Comparison of ENCODE assay signal across 20 cellular contexts in the genomic region with DNA sequence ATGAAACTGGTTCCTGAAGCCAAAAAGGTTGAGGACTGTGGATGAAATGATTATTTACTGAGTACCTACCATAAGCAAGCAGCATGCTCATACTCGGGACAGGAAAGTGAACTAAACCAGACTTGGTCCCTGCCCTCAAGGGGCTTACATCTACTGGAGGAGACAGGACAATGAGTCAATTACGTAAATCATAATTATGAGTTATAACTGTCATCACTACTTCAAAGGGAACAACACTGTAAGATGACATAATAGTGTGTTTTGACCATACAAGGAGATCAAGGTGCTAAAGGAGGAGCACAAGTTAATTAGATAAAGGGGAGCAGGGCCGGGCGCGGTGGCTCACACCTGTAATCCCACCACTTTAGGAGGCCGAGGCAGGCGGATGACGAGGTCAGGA. TPM values are rescaled to one million over a fixed set of nuclear protein-coding genes. Genes with fewer than 3 reads are reported as not detected.
DNase-seq lines count a peak whose midpoint lies in the region; ATAC-seq and TF ChIP-seq lines count a peak whose summit lies in the region.
"Had no signal": no experiment of that assay in that cellular context is flagged by ENCODE, and none has a peak within 500 bp of the region (broad histone marks: within the 10 kb centered on the region; RNA-seq: fewer than 3 reads in every experiment).

No MANE protein-coding gene starts in this region.

- no peaks in the 10 kb centered on the region for H3K27me3 Mint-ChIP-seq in activated naive CD4-positive, alpha-beta T cell treated with anti-CD3 and anti-CD28 coated beads, Interleukin-2, amount 50 U/mL, for 24 hours
- H3K27me3 Mint-ChIP-seq in activated naive CD4-positive, alpha-beta T cell treated with anti-CD3 and anti-CD28 coated beads, Interleukin-2, amount 10 ng/mL, durations not matched to agents 7 days and 5 days = peaks cover 3% of the 10 kb centered on the region
- peaks cover 11% of the 10 kb centered on the region for H3K27me3 Mint-ChIP-seq in brain
- peaks cover 0 to 7% of the 10 kb centered on the region in 2 donors for H3K27me3 Mint-ChIP-seq in natural killer cell treated with Interleukin-12 subunit alpha and Interleukin-12 subunit beta and Interleukin-15 and Interleukin-18, amount 100 ng/mL, for 72 hours

- H3K4me1 ChIP-seq in foreskin keratinocyte = peaks cover 4% of the 10 kb centered on the region
- H3K4me1 ChIP-seq: SJCRH30 had no signal

- no peak for ATAC-seq in natural killer cell treated with Interleukin-12 subunit alpha and Interleukin-12 subunit beta and Interleukin-15 and Interleukin-18, amount 100 ng/mL, for 72 hours
- ATAC-seq in GM19395 (IDR thresholded peaks at IDR 0.05; ENCODE audit: unreplicated experiment) (no peak), foreskin keratinocyte (no peak), GM21528 (IDR thresholded peaks at IDR 0.05; ENCODE audit: low FRiP score, unreplicated experiment) (no peak)
- ATAC-seq: GM12878 had no signal

- H3K27ac Mint-ChIP-seq in activated naive CD4-positive, alpha-beta T cell treated with anti-CD3 and anti-CD28 coated beads, Interleukin-2, amount 50 U/mL, for 24 hours = peak overlapping the region; percentile 35
- no peak overlapping the region for H3K27ac Mint-ChIP-seq in activated naive CD4-positive, alpha-beta T cell treated with anti-CD3 and anti-CD28 coated beads, Interleukin-2, amount 10 ng/mL, durations not matched to agents 7 days and 5 days
- H3K27ac Mint-ChIP-seq in brain = peak overlapping the region in 4 of 5 experiments; percentile 55 to 82 (median 78)
- peak overlapping the region in 1 of 2 donors; percentile 15 for H3K27ac Mint-ChIP-seq in natural killer cell treated with Interleukin-12 subunit alpha and Interleukin-12 subunit beta and Interleukin-15 and Interleukin-18, amount 100 ng/mL, for 72 hours
- H3K27ac Mint-ChIP-seq: CD14-positive monocyte had no signal

- CTCF ChIA-PET in activated naive CD4-positive, alpha-beta T cell treated with anti-CD3 and anti-CD28 coated beads, Interleukin-2, amount 10 ng/mL, durations not matched to agents 7 days and 5 days (lab: Charles Lee) = no interaction called here

- DNase-seq in activated naive CD4-positive, alpha-beta T cell treated with anti-CD3 and anti-CD28 coated beads, Interleukin-2, amount 10 ng/mL, durations not matched to agents 7 days and 5 days = no peak
- DNase-seq in natural killer cell treated with Interleukin-12 subunit alpha and Interleukin-12 subunit beta and Interleukin-15 and Interleukin-18, amount 100 ng/mL, for 72 hours (ENCODE audit: low spot score) = no peak
- DNase-seq in GM19240 (ENCODE audit: insufficient read length, low spot score) (no peak), foreskin keratinocyte (no peak)
- DNase-seq: AML-193, DMS153, Karpas-422, NCI-H1048, NCI-H1436 treated with DMSO at 0.1 percent for 48 hours, NCI-H2029, NCI-H526, PC-9, SJCRH30 had no signal

- no peaks in the 10 kb centered on the region for H3K9me3 Mint-ChIP-seq in activated naive CD4-positive, alpha-beta T cell treated with anti-CD3 and anti-CD28 coated beads, Interleukin-2, amount 50 U/mL, for 24 hours
- H3K9me3 Mint-ChIP-seq in activated naive CD4-positive, alpha-beta T cell treated with anti-CD3 and anti-CD28 coated beads, Interleukin-2, amount 10 ng/mL, durations not matched to agents 7 days and 5 days = no peaks in the 10 kb centered on the region
- peaks cover 0 to 12% (median 0%) of the 10 kb centered on the region in 5 experiments for H3K9me3 Mint-ChIP-seq in brain
- H3K9me3 Mint-ChIP-seq in natural killer cell treated with Interleukin-12 subunit alpha and Interleukin-12 subunit beta and Interleukin-15 and Interleukin-18, amount 100 ng/mL, for 72 hours = no peaks in the 10 kb centered on the region
- H3K9me3 Mint-ChIP-seq: CD14-positive monocyte had no signal

- H3K4me3 Mint-ChIP-seq in activated naive CD4-positive, alpha-beta T cell treated with anti-CD3 and anti-CD28 coated beads, Interleukin-2, amount 50 U/mL, for 24 hours = peak overlapping the region; percentile 1
- H3K4me3 Mint-ChIP-seq in activated naive CD4-positive, alpha-beta T cell treated with anti-CD3 and anti-CD28 coated beads, Interleukin-2, amount 10 ng/mL, durations not matched to agents 7 days and 5 days = no peak overlapping the region
- H3K4me3 Mint-ChIP-seq in brain = peak overlapping the region; percentile 4 to 83 (median 54)
- H3K4me3 Mint-ChIP-seq in natural killer cell treated with Interleukin-12 subunit alpha and Interleukin-12 subunit beta and Interleukin-15 and Interleukin-18, amount 100 ng/mL, for 72 hours = peak overlapping the region; percentile 22
- H3K4me3 Mint-ChIP-seq: CD14-positive monocyte had no signal

- no peaks in the 10 kb centered on the region for H3K36me3 Mint-ChIP-seq in activated naive CD4-positive, alpha-beta T cell treated with anti-CD3 and anti-CD28 coated beads, Interleukin-2, amount 50 U/mL, for 24 hours
- no peaks in the 10 kb centered on the region for H3K36me3 Mint-ChIP-seq in activated naive CD4-positive, alpha-beta T cell treated with anti-CD3 and anti-CD28 coated beads, Interleukin-2, amount 10 ng/mL, durations not matched to agents 7 days and 5 days
- peaks cover 14% of the 10 kb centered on the region for H3K36me3 Mint-ChIP-seq in brain
- no peaks in the 10 kb centered on the region for H3K36me3 Mint-ChIP-seq in natural killer cell treated with Interleukin-12 subunit alpha and Interleukin-12 subunit beta and Interleukin-15 and Interleukin-18, amount 100 ng/mL, for 72 hours
- H3K36me3 Mint-ChIP-seq: CD14-positive monocyte had no signal

- no peak overlapping the region for H3K27ac ChIP-seq in foreskin keratinocyte
- H3K27ac ChIP-seq: 22Rv1, PC-9, SJCRH30 had no signal

- no peak for TF ChIP-seq CTCF in brain (conservative IDR thresholded peaks at IDR 0.05)
- TF ChIP-seq CTCF in foreskin keratinocyte (conservative IDR thresholded peaks at IDR 0.05) = no peak

- H3K27me3 ChIP-seq in foreskin keratinocyte = no peaks in the 10 kb centered on the region
- H3K27me3 ChIP-seq: SJCRH30 had no signal

- H3K4me1 Mint-ChIP-seq in activated naive CD4-positive, alpha-beta T cell treated with anti-CD3 and anti-CD28 coated beads, Interleukin-2, amount 50 U/mL, for 24 hours = peaks cover 15% of the 10 kb centered on the region
- H3K4me1 Mint-ChIP-seq in activated naive CD4-positive, alpha-beta T cell treated with anti-CD3 and anti-CD28 coated beads, Interleukin-2, amount 10 ng/mL, durations not matched to agents 7 days and 5 days = peaks cover 27% of the 10 kb centered on the region
- H3K4me1 Mint-ChIP-seq in brain = peaks cover 31% of the 10 kb centered on the region
- peaks cover 0 to 12% of the 10 kb centered on the region in 2 donors for H3K4me1 Mint-ChIP-seq in natural killer cell treated with Interleukin-12 subunit alpha and Interleukin-12 subunit beta and Interleukin-15 and Interleukin-18, amount 100 ng/mL, for 72 hours (ENCODE audit: low read depth in 2 of 2)

RNA-seq across cellular contexts. Expression of a gene that starts 2.5 kb away (rescaled TPM):
- polyA plus RNA-seq in brain (ENCODE audit: insufficient read depth, low read depth, low replicate concordance) (2.1 TPM), foreskin keratinocyte (0.22 and 0.27 TPM in 2 replicates)
- total RNA-seq in natural killer cell treated with Interleukin-12 subunit alpha and Interleukin-12 subunit beta and Interleukin-15 and Interleukin-18, amount 100 ng/mL, for 72 hours = under 1 TPM in 1 of 2 donors, not detected in 1; 0.59 TPM
- 0.46 and 1.5 TPM in 2 replicates for total RNA-seq in foreskin keratinocyte
- polyA plus RNA-seq: CD14-positive monocyte had no signal

RNA-seq across cellular contexts. Expression of a gene that starts 2.7 kb away (rescaled TPM):
- 57.4 TPM for polyA plus RNA-seq in brain (ENCODE audit: insufficient read depth, low read depth, low replicate concordance)
- total RNA-seq in natural killer cell treated with Interleukin-12 subunit alpha and Interleukin-12 subunit beta and Interleukin-15 and Interleukin-18, amount 100 ng/mL, for 72 hours = 10 to 100 TPM in 1 of 2 donors, 1 to 10 TPM in 1; 8.7 to 12.4 TPM
- total RNA-seq in foreskin keratinocyte = 26.9 and 34.9 TPM in 2 replicates
- 50.8 and 52.4 TPM in 2 replicates for polyA plus RNA-seq in foreskin keratinocyte

RNA-seq across cellular contexts. Expression of a gene that starts 28.0 kb away (rescaled TPM):
- polyA plus RNA-seq in brain (ENCODE audit: insufficient read depth, low read depth, low replicate concordance) (72.7 TPM), foreskin keratinocyte (107 and 127 TPM in 2 replicates)
- total RNA-seq in natural killer cell treated with Interleukin-12 subunit alpha and Interleukin-12 subunit beta and Interleukin-15 and Interleukin-18, amount 100 ng/mL, for 72 hours = 100 to 1,000 TPM; 109 to 153 TPM
- total RNA-seq in foreskin keratinocyte = 81.5 and 83.3 TPM in 2 replicates

RNA-seq across cellular contexts. Expression of a gene that starts 47.0 kb away (rescaled TPM):
- polyA plus RNA-seq in brain (ENCODE audit: insufficient read depth, low read depth, low replicate concordance) = 45.7 TPM
- 10 to 100 TPM; 53.6 to 62.3 TPM for total RNA-seq in natural killer cell treated with Interleukin-12 subunit alpha and Interleukin-12 subunit beta and Interleukin-15 and Interleukin-18, amount 100 ng/mL, for 72 hours
- total RNA-seq in foreskin keratinocyte = 52.3 and 55.9 TPM in 2 replicates
- polyA plus RNA-seq in foreskin keratinocyte = 30.6 and 32.4 TPM in 2 replicates

RNA-seq across cellular contexts. Expression of a gene that starts 52.0 kb away (rescaled TPM):
- polyA plus RNA-seq in brain (ENCODE audit: insufficient read depth, low read depth, low replicate concordance) (80.4 TPM), foreskin keratinocyte (13.1 and 13.5 TPM in 2 replicates)
- total RNA-seq in natural killer cell treated with Interleukin-12 subunit alpha and Interleukin-12 subunit beta and Interleukin-15 and Interleukin-18, amount 100 ng/mL, for 72 hours = 100 to 1,000 TPM; 135 to 192 TPM
- 27.5 and 33.2 TPM in 2 replicates for total RNA-seq in foreskin keratinocyte
